1 cellular context compared by ENCODE assay signal in the genomic region with DNA sequence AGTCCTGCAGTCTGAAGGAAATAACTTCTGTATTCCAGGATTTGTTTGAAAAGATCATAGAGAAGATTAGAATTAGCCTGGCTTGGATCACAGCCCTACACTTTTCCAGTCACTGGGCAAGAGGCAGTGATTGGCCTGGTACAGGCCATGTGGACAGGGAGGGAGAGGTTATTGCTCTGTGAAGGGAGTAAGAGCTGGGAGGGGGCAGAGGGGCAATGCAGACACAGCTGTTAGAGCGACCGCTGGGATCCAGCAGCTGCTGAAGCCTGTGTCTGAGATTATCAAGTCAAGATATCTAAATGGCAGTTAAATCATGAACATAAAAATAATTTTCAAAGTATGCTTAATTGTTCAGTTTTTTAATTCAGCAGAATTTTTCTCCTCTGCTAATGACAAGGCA.
TF ChIP-seq lines count a peak whose summit lies in the region.

No MANE protein-coding gene starts in this region.

TF ChIP-seq in WTC11, 78 proteins besides CTCF, POLR2A, EP300 and RAD21 (continued from another document):
- TF ChIP-seq, protein P1, sequence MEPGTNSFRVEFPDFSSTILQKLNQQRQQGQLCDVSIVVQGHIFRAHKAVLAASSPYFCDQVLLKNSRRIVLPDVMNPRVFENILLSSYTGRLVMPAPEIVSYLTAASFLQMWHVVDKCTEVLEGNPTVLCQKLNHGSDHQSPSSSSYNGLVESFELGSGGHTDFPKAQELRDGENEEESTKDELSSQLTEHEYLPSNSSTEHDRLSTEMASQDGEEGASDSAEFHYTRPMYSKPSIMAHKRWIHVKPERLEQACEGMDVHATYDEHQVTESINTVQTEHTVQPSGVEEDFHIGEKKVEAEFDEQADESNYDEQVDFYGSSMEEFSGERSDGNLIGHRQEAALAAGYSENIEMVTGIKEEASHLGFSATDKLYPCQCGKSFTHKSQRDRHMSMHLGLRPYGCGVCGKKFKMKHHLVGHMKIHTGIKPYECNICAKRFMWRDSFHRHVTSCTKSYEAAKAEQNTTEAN (CRISPR knock-in tag; IDR thresholded peaks at IDR 0.05): no peak
- no peak for TF ChIP-seq CREB1 (CRISPR knock-in tag; IDR thresholded peaks at IDR 0.05)
- TF ChIP-seq ZNF219 (CRISPR knock-in tag; IDR thresholded peaks at IDR 0.05; ENCODE audit: borderline replicate concordance): no peak
- TF ChIP-seq FOXP1 (CRISPR knock-in tag; IDR thresholded peaks at IDR 0.05; ENCODE audit: borderline replicate concordance): no peak
- no peak for TF ChIP-seq PRRX2 (CRISPR knock-in tag; IDR thresholded peaks at IDR 0.05)
- TF ChIP-seq, protein P2, sequence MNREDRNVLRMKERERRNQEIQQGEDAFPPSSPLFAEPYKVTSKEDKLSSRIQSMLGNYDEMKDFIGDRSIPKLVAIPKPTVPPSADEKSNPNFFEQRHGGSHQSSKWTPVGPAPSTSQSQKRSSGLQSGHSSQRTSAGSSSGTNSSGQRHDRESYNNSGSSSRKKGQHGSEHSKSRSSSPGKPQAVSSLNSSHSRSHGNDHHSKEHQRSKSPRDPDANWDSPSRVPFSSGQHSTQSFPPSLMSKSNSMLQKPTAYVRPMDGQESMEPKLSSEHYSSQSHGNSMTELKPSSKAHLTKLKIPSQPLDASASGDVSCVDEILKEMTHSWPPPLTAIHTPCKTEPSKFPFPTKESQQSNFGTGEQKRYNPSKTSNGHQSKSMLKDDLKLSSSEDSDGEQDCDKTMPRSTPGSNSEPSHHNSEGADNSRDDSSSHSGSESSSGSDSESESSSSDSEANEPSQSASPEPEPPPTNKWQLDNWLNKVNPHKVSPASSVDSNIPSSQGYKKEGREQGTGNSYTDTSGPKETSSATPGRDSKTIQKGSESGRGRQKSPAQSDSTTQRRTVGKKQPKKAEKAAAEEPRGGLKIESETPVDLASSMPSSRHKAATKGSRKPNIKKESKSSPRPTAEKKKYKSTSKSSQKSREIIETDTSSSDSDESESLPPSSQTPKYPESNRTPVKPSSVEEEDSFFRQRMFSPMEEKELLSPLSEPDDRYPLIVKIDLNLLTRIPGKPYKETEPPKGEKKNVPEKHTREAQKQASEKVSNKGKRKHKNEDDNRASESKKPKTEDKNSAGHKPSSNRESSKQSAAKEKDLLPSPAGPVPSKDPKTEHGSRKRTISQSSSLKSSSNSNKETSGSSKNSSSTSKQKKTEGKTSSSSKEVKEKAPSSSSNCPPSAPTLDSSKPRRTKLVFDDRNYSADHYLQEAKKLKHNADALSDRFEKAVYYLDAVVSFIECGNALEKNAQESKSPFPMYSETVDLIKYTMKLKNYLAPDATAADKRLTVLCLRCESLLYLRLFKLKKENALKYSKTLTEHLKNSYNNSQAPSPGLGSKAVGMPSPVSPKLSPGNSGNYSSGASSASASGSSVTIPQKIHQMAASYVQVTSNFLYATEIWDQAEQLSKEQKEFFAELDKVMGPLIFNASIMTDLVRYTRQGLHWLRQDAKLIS (CRISPR knock-in tag; IDR thresholded peaks at IDR 0.05; ENCODE audit: borderline replicate concordance): no peak
- TF ChIP-seq, protein P3, sequence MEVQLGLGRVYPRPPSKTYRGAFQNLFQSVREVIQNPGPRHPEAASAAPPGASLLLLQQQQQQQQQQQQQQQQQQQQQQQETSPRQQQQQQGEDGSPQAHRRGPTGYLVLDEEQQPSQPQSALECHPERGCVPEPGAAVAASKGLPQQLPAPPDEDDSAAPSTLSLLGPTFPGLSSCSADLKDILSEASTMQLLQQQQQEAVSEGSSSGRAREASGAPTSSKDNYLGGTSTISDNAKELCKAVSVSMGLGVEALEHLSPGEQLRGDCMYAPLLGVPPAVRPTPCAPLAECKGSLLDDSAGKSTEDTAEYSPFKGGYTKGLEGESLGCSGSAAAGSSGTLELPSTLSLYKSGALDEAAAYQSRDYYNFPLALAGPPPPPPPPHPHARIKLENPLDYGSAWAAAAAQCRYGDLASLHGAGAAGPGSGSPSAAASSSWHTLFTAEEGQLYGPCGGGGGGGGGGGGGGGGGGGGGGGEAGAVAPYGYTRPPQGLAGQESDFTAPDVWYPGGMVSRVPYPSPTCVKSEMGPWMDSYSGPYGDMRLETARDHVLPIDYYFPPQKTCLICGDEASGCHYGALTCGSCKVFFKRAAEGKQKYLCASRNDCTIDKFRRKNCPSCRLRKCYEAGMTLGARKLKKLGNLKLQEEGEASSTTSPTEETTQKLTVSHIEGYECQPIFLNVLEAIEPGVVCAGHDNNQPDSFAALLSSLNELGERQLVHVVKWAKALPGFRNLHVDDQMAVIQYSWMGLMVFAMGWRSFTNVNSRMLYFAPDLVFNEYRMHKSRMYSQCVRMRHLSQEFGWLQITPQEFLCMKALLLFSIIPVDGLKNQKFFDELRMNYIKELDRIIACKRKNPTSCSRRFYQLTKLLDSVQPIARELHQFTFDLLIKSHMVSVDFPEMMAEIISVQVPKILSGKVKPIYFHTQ (CRISPR knock-in tag; IDR thresholded peaks at IDR 0.05): no peak
- TF ChIP-seq JUN (CRISPR knock-in tag; IDR thresholded peaks at IDR 0.05): no peak
